1 cellular context compared by ENCODE assay signal in the genomic region with DNA sequence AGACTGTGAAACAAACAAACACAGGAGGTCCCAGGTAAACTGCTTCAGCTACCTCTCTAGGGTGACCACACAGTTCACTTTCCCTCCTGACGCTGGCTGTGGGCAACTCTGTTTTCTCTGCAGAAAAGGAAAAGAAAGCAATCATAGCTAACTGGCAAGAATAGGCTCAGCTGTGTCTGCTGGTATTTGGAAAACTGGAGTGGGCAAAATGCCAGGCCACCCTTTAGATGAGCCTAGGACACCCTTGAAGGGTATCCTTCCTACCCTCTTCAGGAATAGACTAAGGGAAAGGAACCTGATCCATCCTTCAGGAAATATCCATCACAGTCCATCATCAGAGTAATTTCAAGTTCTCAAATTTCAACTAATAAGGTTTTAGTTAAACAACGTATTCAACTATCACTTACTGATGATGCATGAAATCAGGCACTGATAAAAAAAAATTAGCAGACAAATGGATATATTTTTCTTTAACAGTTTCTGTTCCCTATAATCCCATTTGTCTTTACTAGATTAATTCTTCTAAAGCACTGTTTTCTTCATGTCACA.
TF ChIP-seq lines count a peak whose summit lies in the region.

No MANE protein-coding gene starts in this region.

TF ChIP-seq in GM23338, 12 proteins besides CTCF, POLR2A, EP300 and RAD21 (continued from another document):
- TF ChIP-seq, protein P1, sequence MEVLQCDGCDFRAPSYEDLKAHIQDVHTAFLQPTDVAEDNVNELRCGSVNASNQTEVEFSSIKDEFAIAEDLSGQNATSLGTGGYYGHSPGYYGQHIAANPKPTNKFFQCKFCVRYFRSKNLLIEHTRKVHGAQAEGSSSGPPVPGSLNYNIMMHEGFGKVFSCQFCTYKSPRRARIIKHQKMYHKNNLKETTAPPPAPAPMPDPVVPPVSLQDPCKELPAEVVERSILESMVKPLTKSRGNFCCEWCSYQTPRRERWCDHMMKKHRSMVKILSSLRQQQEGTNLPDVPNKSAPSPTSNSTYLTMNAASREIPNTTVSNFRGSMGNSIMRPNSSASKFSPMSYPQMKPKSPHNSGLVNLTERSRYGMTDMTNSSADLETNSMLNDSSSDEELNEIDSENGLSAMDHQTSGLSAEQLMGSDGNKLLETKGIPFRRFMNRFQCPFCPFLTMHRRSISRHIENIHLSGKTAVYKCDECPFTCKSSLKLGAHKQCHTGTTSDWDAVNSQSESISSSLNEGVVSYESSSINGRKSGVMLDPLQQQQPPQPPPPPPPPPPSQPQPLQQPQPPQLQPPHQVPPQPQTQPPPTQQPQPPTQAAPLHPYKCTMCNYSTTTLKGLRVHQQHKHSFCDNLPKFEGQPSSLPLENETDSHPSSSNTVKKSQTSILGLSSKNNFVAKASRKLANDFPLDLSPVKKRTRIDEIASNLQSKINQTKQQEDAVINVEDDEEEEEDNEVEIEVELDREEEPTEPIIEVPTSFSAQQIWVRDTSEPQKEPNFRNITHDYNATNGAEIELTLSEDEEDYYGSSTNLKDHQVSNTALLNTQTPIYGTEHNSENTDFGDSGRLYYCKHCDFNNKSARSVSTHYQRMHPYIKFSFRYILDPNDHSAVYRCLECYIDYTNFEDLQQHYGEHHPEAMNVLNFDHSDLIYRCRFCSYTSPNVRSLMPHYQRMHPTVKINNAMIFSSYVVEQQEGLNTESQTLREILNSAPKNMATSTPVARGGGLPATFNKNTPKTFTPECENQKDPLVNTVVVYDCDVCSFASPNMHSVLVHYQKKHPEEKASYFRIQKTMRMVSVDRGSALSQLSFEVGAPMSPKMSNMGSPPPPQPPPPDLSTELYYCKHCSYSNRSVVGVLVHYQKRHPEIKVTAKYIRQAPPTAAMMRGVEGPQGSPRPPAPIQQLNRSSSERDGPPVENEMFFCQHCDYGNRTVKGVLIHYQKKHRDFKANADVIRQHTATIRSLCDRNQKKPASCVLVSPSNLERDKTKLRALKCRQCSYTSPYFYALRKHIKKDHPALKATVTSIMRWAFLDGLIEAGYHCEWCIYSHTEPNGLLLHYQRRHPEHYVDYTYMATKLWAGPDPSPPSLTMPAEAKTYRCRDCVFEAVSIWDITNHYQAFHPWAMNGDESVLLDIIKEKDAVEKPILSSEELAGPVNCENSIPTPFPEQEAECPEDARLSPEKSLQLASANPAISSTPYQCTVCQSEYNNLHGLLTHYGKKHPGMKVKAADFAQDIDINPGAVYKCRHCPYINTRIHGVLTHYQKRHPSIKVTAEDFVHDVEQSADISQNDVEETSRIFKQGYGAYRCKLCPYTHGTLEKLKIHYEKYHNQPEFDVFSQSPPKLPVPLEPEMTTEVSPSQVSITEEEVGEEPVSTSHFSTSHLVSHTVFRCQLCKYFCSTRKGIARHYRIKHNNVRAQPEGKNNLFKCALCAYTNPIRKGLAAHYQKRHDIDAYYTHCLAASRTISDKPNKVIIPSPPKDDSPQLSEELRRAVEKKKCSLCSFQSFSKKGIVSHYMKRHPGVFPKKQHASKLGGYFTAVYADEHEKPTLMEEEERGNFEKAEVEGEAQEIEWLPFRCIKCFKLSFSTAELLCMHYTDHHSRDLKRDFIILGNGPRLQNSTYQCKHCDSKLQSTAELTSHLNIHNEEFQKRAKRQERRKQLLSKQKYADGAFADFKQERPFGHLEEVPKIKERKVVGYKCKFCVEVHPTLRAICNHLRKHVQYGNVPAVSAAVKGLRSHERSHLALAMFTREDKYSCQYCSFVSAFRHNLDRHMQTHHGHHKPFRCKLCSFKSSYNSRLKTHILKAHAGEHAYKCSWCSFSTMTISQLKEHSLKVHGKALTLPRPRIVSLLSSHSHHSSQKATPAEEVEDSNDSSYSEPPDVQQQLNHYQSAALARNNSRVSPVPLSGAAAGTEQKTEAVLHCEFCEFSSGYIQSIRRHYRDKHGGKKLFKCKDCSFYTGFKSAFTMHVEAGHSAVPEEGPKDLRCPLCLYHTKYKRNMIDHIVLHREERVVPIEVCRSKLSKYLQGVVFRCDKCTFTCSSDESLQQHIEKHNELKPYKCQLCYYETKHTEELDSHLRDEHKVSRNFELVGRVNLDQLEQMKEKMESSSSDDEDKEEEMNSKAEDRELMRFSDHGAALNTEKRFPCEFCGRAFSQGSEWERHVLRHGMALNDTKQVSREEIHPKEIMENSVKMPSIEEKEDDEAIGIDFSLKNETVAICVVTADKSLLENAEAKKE (CRISPR knock-in tag; IDR thresholded peaks at IDR 0.05), result no peak
- TF ChIP-seq EZH2phosphoT487 (IDR thresholded peaks at IDR 0.05; ENCODE audit: unreplicated experiment) (no peak), EZH2 (IDR thresholded peaks at IDR 0.05; ENCODE audit: low read depth, unreplicated experiment) (no peak), POLR2AphosphoS5 (IDR thresholded peaks at IDR 0.05; ENCODE audit: low read depth) (no peak), STAT1 (IDR thresholded peaks at IDR 0.05; ENCODE audit: unreplicated experiment) (no peak), CREB1 (CRISPR knock-in tag; IDR thresholded peaks at IDR 0.05; ENCODE audit: low read depth) (no peak), ZNF114 (CRISPR knock-in tag; IDR thresholded peaks at IDR 0.05) (no peak), ZNF331 (CRISPR knock-in tag; IDR thresholded peaks at IDR 0.05; ENCODE audit: low read depth) (no peak), JUNB (IDR thresholded peaks at IDR 0.05; ENCODE audit: unreplicated experiment) (no peak)
- TF ChIP-seq, protein P2, sequence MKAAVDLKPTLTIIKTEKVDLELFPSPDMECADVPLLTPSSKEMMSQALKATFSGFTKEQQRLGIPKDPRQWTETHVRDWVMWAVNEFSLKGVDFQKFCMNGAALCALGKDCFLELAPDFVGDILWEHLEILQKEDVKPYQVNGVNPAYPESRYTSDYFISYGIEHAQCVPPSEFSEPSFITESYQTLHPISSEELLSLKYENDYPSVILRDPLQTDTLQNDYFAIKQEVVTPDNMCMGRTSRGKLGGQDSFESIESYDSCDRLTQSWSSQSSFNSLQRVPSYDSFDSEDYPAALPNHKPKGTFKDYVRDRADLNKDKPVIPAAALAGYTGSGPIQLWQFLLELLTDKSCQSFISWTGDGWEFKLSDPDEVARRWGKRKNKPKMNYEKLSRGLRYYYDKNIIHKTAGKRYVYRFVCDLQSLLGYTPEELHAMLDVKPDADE (IDR thresholded peaks at IDR 0.05), result no peak
- TF ChIP-seq, protein P3, sequence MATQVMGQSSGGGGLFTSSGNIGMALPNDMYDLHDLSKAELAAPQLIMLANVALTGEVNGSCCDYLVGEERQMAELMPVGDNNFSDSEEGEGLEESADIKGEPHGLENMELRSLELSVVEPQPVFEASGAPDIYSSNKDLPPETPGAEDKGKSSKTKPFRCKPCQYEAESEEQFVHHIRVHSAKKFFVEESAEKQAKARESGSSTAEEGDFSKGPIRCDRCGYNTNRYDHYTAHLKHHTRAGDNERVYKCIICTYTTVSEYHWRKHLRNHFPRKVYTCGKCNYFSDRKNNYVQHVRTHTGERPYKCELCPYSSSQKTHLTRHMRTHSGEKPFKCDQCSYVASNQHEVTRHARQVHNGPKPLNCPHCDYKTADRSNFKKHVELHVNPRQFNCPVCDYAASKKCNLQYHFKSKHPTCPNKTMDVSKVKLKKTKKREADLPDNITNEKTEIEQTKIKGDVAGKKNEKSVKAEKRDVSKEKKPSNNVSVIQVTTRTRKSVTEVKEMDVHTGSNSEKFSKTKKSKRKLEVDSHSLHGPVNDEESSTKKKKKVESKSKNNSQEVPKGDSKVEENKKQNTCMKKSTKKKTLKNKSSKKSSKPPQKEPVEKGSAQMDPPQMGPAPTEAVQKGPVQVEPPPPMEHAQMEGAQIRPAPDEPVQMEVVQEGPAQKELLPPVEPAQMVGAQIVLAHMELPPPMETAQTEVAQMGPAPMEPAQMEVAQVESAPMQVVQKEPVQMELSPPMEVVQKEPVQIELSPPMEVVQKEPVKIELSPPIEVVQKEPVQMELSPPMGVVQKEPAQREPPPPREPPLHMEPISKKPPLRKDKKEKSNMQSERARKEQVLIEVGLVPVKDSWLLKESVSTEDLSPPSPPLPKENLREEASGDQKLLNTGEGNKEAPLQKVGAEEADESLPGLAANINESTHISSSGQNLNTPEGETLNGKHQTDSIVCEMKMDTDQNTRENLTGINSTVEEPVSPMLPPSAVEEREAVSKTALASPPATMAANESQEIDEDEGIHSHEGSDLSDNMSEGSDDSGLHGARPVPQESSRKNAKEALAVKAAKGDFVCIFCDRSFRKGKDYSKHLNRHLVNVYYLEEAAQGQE (IDR thresholded peaks at IDR 0.05; ENCODE audit: unreplicated experiment), result no peak
